In genomic region chr7:106619213-106619612, GRCh38 we compare ENCODE assay signal across 8 cellular contexts. TPM values are rescaled to one million over a fixed set of nuclear protein-coding genes. Genes with fewer than 3 reads are reported as not detected.
"Had no signal": no experiment of that assay in that cellular context is flagged by ENCODE, and none has a peak within 500 bp of the region (broad histone marks: within the 10 kb centered on the region; RNA-seq: fewer than 3 reads in every experiment).

No MANE protein-coding gene starts in this region.

- H3K4me3 ChIP-seq: HAP-1 had no signal

- H3K9me3 ChIP-seq: HAP-1 had no signal

- H3K36me3 ChIP-seq: HAP-1 had no signal

- DNase-seq: GOT3, H7, HFFc6, KBM-7 had no signal

- ATAC-seq: HCT116, HepG2 had no signal

- H3K27ac Mint-ChIP-seq: HFFc6 had no signal

- FAIRE-seq: HepG2 had no signal

- H3K4me3 Mint-ChIP-seq: HFFc6 had no signal

- H3K27ac ChIP-seq: HL-60 had no signal

RNA-seq across cellular contexts. Expression of gene CCDC71L, which starts 41.7 kb away (rescaled TPM):
- polyA plus RNA-seq: HepG2 had no signal
